In the genomic region with DNA sequence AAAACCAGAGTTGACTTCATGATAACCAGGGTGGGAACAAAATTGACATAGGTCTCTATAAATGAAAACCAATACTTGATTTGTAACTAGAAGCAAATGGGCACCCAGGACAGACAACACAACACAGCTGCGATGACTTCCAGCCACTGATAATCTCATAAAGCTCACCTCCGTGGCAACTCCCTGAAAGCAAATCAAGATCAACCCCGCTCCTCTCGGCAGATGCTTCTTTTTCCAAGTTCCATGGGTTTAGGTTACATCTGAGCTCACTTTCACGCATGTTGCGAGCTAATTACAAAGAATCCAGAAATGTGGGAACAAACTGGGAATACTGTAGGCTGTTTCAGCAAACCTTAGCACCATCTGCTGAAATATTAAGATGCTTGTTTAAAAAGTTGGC, we compare ENCODE assay signal across 25 cellular contexts.
"Had no signal": no experiment of that assay in that cellular context is flagged by ENCODE, and none has a peak within 500 bp of the region (broad histone marks: within the 10 kb centered on the region; RNA-seq: fewer than 3 reads in every experiment).

No MANE protein-coding gene starts in this region.

- H3K27me3 Mint-ChIP-seq: dendritic cell treated with granulocyte-macrophage colony-stimulating factor and Interleukin-4, amounts not matched to agents 40 ng/mL and 50 ng/mL, for 4 days; naive thymus-derived CD8-positive, alpha-beta T cell; stimulated activated naive CD8-positive, alpha-beta T cell treated with anti-CD3 and anti-CD28 coated beads, Interleukin-15, amount 100 ng/mL, for 72 hours had no signal

- DNase-seq: effector CD8-positive, alpha-beta T cell; endodermal cell; foreskin keratinocyte; heart right ventricle; hippocampal formation; islet precursor cell; kidney glomerular epithelial cell; left colon; left ventricle myocardium superior; lower lobe of right lung; naive thymus-derived CD8-positive, alpha-beta T cell; nephron progenitor cell; stimulated activated CD4-positive, alpha-beta T cell treated with anti-CD3 and anti-CD28 coated beads, Interleukin-12 subunit alpha, Interleukin-12 subunit beta, amount 100 ng/mL, for 4 hours; stimulated activated CD4-positive, alpha-beta T cell treated with anti-CD3 and anti-CD28 coated beads, Interleukin-1b, Interleukin-23, amount 100 ng/mL, for 48 hours; stimulated activated CD4-positive, alpha-beta T cell treated with anti-CD3 and anti-CD28 coated beads, Interleukin-4, amount 100 ng/mL, for 1 hour; stimulated activated CD8-positive, alpha-beta memory T cell treated with anti-CD3 and anti-CD28 coated beads, Interleukin-4, amount 100 ng/mL, for 48 hours; stimulated activated naive CD4-positive, alpha-beta T cell; stimulated activated naive CD8-positive, alpha-beta T cell treated with anti-CD3 and anti-CD28 coated beads, Interleukin-15, amount 100 ng/mL, for 72 hours; transverse colon; upper lobe of right lung; uterus had no signal

- H3K27ac Mint-ChIP-seq: dendritic cell treated with granulocyte-macrophage colony-stimulating factor and Interleukin-4, amounts not matched to agents 40 ng/mL and 50 ng/mL, for 4 days; endodermal cell; naive thymus-derived CD8-positive, alpha-beta T cell; nephron progenitor cell; stimulated activated naive CD8-positive, alpha-beta T cell treated with anti-CD3 and anti-CD28 coated beads, Interleukin-15, amount 100 ng/mL, for 72 hours had no signal

- H3K9me3 Mint-ChIP-seq: endodermal cell, nephron progenitor cell had no signal

- ATAC-seq: esophagus mucosa; foreskin keratinocyte; gastroesophageal sphincter; heart right ventricle; left colon; left ventricle myocardium superior; lower lobe of right lung; naive thymus-derived CD8-positive, alpha-beta T cell; sciatic nerve; stimulated activated naive CD8-positive, alpha-beta T cell treated with anti-CD3 and anti-CD28 coated beads, Interleukin-15, amount 100 ng/mL, for 72 hours; upper lobe of right lung had no signal

- H3K4me3 Mint-ChIP-seq: dendritic cell treated with granulocyte-macrophage colony-stimulating factor and Interleukin-4, amounts not matched to agents 40 ng/mL and 50 ng/mL, for 4 days; endodermal cell; naive thymus-derived CD8-positive, alpha-beta T cell; nephron progenitor cell; stimulated activated naive CD8-positive, alpha-beta T cell treated with anti-CD3 and anti-CD28 coated beads, Interleukin-15, amount 100 ng/mL, for 72 hours had no signal

- H3K36me3 Mint-ChIP-seq: naive thymus-derived CD8-positive, alpha-beta T cell had no signal

- H3K4me1 Mint-ChIP-seq: naive thymus-derived CD8-positive, alpha-beta T cell; nephron progenitor cell; stimulated activated naive CD8-positive, alpha-beta T cell treated with anti-CD3 and anti-CD28 coated beads, Interleukin-15, amount 100 ng/mL, for 72 hours had no signal
